In genomic region chr15:57973534-57973933, GRCh38 we compare ENCODE assay signal across 33 cellular contexts.
DNase-seq lines count a peak whose midpoint lies in the region; ATAC-seq, FAIRE-seq and TF ChIP-seq lines count a peak whose summit lies in the region.
"Had no signal": no experiment of that assay in that cellular context is flagged by ENCODE, and none has a peak within 500 bp of the region (broad histone marks: within the 10 kb centered on the region; RNA-seq: fewer than 3 reads in every experiment).

No MANE protein-coding gene starts in this region.

- H3K27ac ChIP-seq in right atrium auricular region, result no peak overlapping the region
- no peak overlapping the region for H3K27ac ChIP-seq in right cardiac atrium (ENCODE audit: low read length)
- peak overlapping the region in 2 of 10 donors; percentile 8 to 46 for H3K27ac ChIP-seq in heart right ventricle
- H3K27ac ChIP-seq in H1 (ENCODE audit: low read depth, low read length), result no peak overlapping the region
- H3K27ac ChIP-seq: 22Rv1; A549; BLaER1; BLaER1 treated with 17β-estradiol and CSF1 and Interleukin-3, amounts not matched to agents 10 nM and 100 nM; C4-2B had no signal

- ATAC-seq in Right ventricle myocardium superior (ENCODE audit: poor library complexity) (peak; percentile 62), left ventricle myocardium superior (peak; percentile 54), right cardiac atrium (peak; percentile 46 to 67), heart right ventricle (no peak)
- ATAC-seq: A549; CD8-positive, alpha-beta T cell had no signal

- no peak overlapping the region for H4K5ac ChIP-seq in H1 (ENCODE audit: insufficient read length, low read depth, low read length)

- H3K9me3 ChIP-seq in right atrium auricular region (no peaks in the 10 kb centered on the region), right cardiac atrium (ENCODE audit: control insufficient read depth, low read length) (no peaks in the 10 kb centered on the region), heart right ventricle (no peaks in the 10 kb centered on the region), H1 (ENCODE audit: insufficient read depth in 2 of 2, low read depth in 1 of 2, low read length in 1 of 2) (no peaks in the 10 kb centered on the region)
- H3K9me3 ChIP-seq: A549; BE2C; BLaER1; BLaER1 treated with 17β-estradiol and CSF1 and Interleukin-3, amounts not matched to agents 10 nM and 100 nM; Caco-2 had no signal

- no peak for TF ChIP-seq RAD21 in H1 (IDR thresholded peaks at IDR 0.05 in 1 of 2, conservative IDR thresholded peaks at IDR 0.05 in 1 of 2; ENCODE audit: low read depth in 2 of 2, low read length in 2 of 2)

- H3K79me1 ChIP-seq in H1 (ENCODE audit: low read depth, low read length), result no peaks in the 10 kb centered on the region

- H2AK5ac ChIP-seq in H1 (ENCODE audit: low read depth, low read length), result no peak overlapping the region

- H3K14ac ChIP-seq in H1 (ENCODE audit: insufficient read length), result no peak overlapping the region

- POLR2A ChIA-PET in H1 (lab: Charles Lee; ENCODE audit: partially characterized antibody), result no interaction called here

- H3K36me3 ChIP-seq in right atrium auricular region (no peaks in the 10 kb centered on the region), heart right ventricle (no peaks in the 10 kb centered on the region), H1 (ENCODE audit: control insufficient read depth in 2 of 4, insufficient read depth in 4 of 4, low read length in 3 of 4) (no peaks in the 10 kb centered on the region)
- H3K36me3 ChIP-seq: BE2C; BLaER1; BLaER1 treated with 17β-estradiol and CSF1 and Interleukin-3, amounts not matched to agents 10 nM and 100 nM had no signal

- intact Hi-C loops in Right ventricle myocardium superior (cut with DNase I) (no loop called here), left ventricle myocardium superior (cut with micrococcal nuclease) (no loop called here), cardiac septum (cut with DNase I) (no loop called here), right cardiac atrium (cut with DNase I) (no loop called here), heart right ventricle (cut with DNase I) (no loop called here)

- CTCF ChIA-PET in H1 (lab: Charles Lee; ENCODE audit: partially characterized antibody), result interaction anchor here (1.3 to 2.7 kb wide), 7 partner anchors 19 to 209 kb away, joined by 3 to 13 read pairs (median 4); partner anchors contain the start of gene ALDH1A2

- H3K4me3 ChIP-seq in right atrium auricular region, result no peak overlapping the region
- no peak overlapping the region for H3K4me3 ChIP-seq in right cardiac atrium (ENCODE audit: low read length)
- H3K4me3 ChIP-seq in heart right ventricle, result no peak overlapping the region
- no peak overlapping the region for H3K4me3 ChIP-seq in H1 (ENCODE audit: extremely low read depth in 1 of 4, insufficient read depth in 2 of 4, low read depth in 3 of 4, low read length in 4 of 4)
- H3K4me3 ChIP-seq: A549; BLaER1; BLaER1 treated with 17β-estradiol and CSF1 and Interleukin-3, amounts not matched to agents 10 nM and 100 nM had no signal

- H3K9ac ChIP-seq in H1 (replicated peaks in 1 of 4; ENCODE audit: extremely low read depth in 1 of 4, low read depth in 3 of 4, low read length in 3 of 4), result no peak overlapping the region
- H3K9ac ChIP-seq: BLaER1; BLaER1 treated with 17β-estradiol and CSF1 and Interleukin-3, amounts not matched to agents 10 nM and 100 nM had no signal

- no peak overlapping the region for H3K4ac ChIP-seq in H1 (replicated peaks; ENCODE audit: insufficient read length, low read depth, low read length)

- no peak for FAIRE-seq in H1 (lab: Jason Lieb, UNC)
- FAIRE-seq: A204.1, A549, D721Med had no signal

- no peak overlapping the region for H2BK20ac ChIP-seq in H1 (ENCODE audit: low read length)

- no peak for TF ChIP-seq EP300 in H1 (IDR thresholded peaks at IDR 0.05; ENCODE audit: borderline replicate concordance in 1 of 2, low read depth in 2 of 2, low read length in 2 of 2)

- no peak overlapping the region for H4K91ac ChIP-seq in H1 (replicated peaks; ENCODE audit: insufficient read length, low read length)

- no peaks in the 10 kb centered on the region for H4K20me1 ChIP-seq in H1 (replicated peaks in 1 of 2; ENCODE audit: control insufficient read depth in 1 of 2, insufficient read depth in 2 of 2, low read length in 2 of 2)
- H4K20me1 ChIP-seq: BLaER1; BLaER1 treated with 17β-estradiol and CSF1 and Interleukin-3, amounts not matched to agents 10 nM and 100 nM had no signal

- H3K56ac ChIP-seq in H1 (replicated peaks; ENCODE audit: insufficient read length, low read depth, low read length), result peak overlapping the region; percentile 46

- 43% methylated on average over 3 of the region's 3 CpGs for WGBS in right cardiac atrium
- WGBS in heart right ventricle, 2 donors, result 60 to 62% methylated on average over 3 of the region's 3 CpGs
- 82% methylated on average over 3 of the region's 3 CpGs; no CpG with 5 or more reads in 1 of the 2 experiments for WGBS in H1 (ENCODE audit: extremely low coverage in 1 of 2, insufficient coverage in 1 of 2, insufficient read length in 1 of 2, insufficient replicate concordance in 2 of 2, low coverage in 1 of 2, low lambda C conversion rate in 2 of 2, missing lambda C conversion rate in 1 of 2), 2 experiments

- no peak overlapping the region for H2BK120ac ChIP-seq in H1 (replicated peaks; ENCODE audit: low read depth, low read length)

- no peak overlapping the region for H3K23ac ChIP-seq in H1 (ENCODE audit: insufficient read length)

- H3K27me3 ChIP-seq in right atrium auricular region (no peaks in the 10 kb centered on the region), right cardiac atrium (ENCODE audit: control insufficient read depth, insufficient read depth) (no peaks in the 10 kb centered on the region), heart right ventricle (no peaks in the 10 kb centered on the region), H1 (replicated peaks in 1 of 4; ENCODE audit: control insufficient read depth in 3 of 4, extremely low read depth in 1 of 4, insufficient read depth in 3 of 4, low read length in 3 of 4) (no peaks in the 10 kb centered on the region)
- H3K27me3 ChIP-seq: BE2C; BLaER1; BLaER1 treated with 17β-estradiol and CSF1 and Interleukin-3, amounts not matched to agents 10 nM and 100 nM had no signal

- H3K23me2 ChIP-seq in H1 (ENCODE audit: low read depth, low read length), result no peaks in the 10 kb centered on the region

- H2BK15ac ChIP-seq in H1 (ENCODE audit: low read length), result no peak overlapping the region

- H3K18ac ChIP-seq in H1 (ENCODE audit: extremely low read depth, low read length), result no peak overlapping the region

- DNase-seq in Right ventricle myocardium superior (no peak), right atrium auricular region (ENCODE audit: low spot score) (no peak), left ventricle myocardium superior (no peak), cardiac septum (ENCODE audit: low spot score) (no peak), right cardiac atrium (no peak), heart right ventricle (no peak), H1 (ENCODE audit: low read depth in 1 of 2, low spot score in 2 of 2) (no peak)
- no peak for DNase-seq in stimulated activated naive CD4-positive, alpha-beta T cell treated with Interleukin-2 at 50 U/mL for 16 hours (lab: John Stamatoyannopoulos, UW)
- DNase-seq: 8988T; ACHN; AML-193; BE2C; C1 segment of cervical spinal cord; Caco-2; Calu3; CD4-positive, alpha-beta memory T cell; CD4-positive, alpha-beta T cell; CD4-positive, CD25-positive, alpha-beta regulatory T cell; CD8-positive, alpha-beta memory T cell; CD8-positive, alpha-beta T cell; DMS 273 treated with DMSO at 0.1 percent for 48 hours; DMS153; DMS79; DMS79 treated with DMSO at 0.1 percent for 48 hours; DND-41; EL had no signal

- no peaks in the 10 kb centered on the region for H3K79me2 ChIP-seq in H1 (ENCODE audit: control insufficient read depth in 1 of 2, insufficient read depth in 2 of 2, low read length in 2 of 2)

- no peak overlapping the region for H2BK12ac ChIP-seq in H1 (ENCODE audit: low read depth, low read length)

- no peak overlapping the region for H2AFZ ChIP-seq in H1 (ENCODE audit: low read length)

- TF ChIP-seq CTCF in right atrium auricular region (IDR thresholded peaks at IDR 0.05) (no peak), heart right ventricle (IDR thresholded peaks at IDR 0.05) (no peak), H1 (IDR thresholded peaks at IDR 0.05; ENCODE audit: control extremely low read depth in 1 of 3, insufficient read depth in 1 of 3, low read depth in 1 of 3, low read length in 3 of 3) (no peak)

- H3K4me2 ChIP-seq in H1 (ENCODE audit: insufficient read depth in 1 of 2, low read depth in 2 of 2, low read length in 2 of 2), result no peak overlapping the region
- H3K4me2 ChIP-seq: A549; BLaER1; BLaER1 treated with 17β-estradiol and CSF1 and Interleukin-3, amounts not matched to agents 10 nM and 100 nM had no signal

- no peak overlapping the region for H4K8ac ChIP-seq in H1 (ENCODE audit: extremely low read depth, insufficient read depth, low read length)

- no peaks in the 10 kb centered on the region for H3K4me1 ChIP-seq in right atrium auricular region
- peaks cover 2% of the 10 kb centered on the region for H3K4me1 ChIP-seq in right cardiac atrium (ENCODE audit: control insufficient read depth, insufficient read depth, low read length)
- peaks cover 0 to 18% (median 7%) of the 10 kb centered on the region in 9 donors for H3K4me1 ChIP-seq in heart right ventricle
- H3K4me1 ChIP-seq in H1 (replicated peaks in 1 of 4; ENCODE audit: control insufficient read depth in 3 of 4, insufficient read depth in 4 of 4, low read length in 3 of 4), result no peaks in the 10 kb centered on the region
- H3K4me1 ChIP-seq: A549; BLaER1; BLaER1 treated with 17β-estradiol and CSF1 and Interleukin-3, amounts not matched to agents 10 nM and 100 nM; Caco-2 had no signal

- H2BK5ac ChIP-seq in H1 (ENCODE audit: low read depth, low read length), result no peak overlapping the region

- no peak for TF ChIP-seq POLR2A in H1 (IDR thresholded peaks at IDR 0.05; ENCODE audit: control extremely low read depth in 1 of 2, low read depth in 2 of 2, low read length in 2 of 2)

TF ChIP-seq in H1, 55 proteins besides CTCF, POLR2A, EP300 and RAD21 (continues in another document):
- TF ChIP-seq NRF1 (IDR thresholded peaks at IDR 0.05; ENCODE audit: low read depth, low read length) (no peak), EZH2 (IDR thresholded peaks at IDR 0.05; ENCODE audit: low read depth, low read length, severe bottlenecking) (no peak), TBP (IDR thresholded peaks at IDR 0.05; ENCODE audit: low read depth, low read length) (no peak), MAFK (IDR thresholded peaks at IDR 0.05; ENCODE audit: low read depth, low read length) (no peak), CEBPB (IDR thresholded peaks at IDR 0.05; ENCODE audit: low read depth, low read length) (no peak), JUND (IDR thresholded peaks at IDR 0.05; ENCODE audit: low read length) (no peak), SIX5 (IDR thresholded peaks at IDR 0.05; ENCODE audit: low read depth, low read length) (no peak), EGR1 (IDR thresholded peaks at IDR 0.05; ENCODE audit: borderline replicate concordance, low read depth, low read length) (no peak), TEAD4 (IDR thresholded peaks at IDR 0.05; ENCODE audit: low read depth, low read length) (no peak), SP1 (IDR thresholded peaks at IDR 0.05; ENCODE audit: low read depth, low read length) (no peak), POLR2AphosphoS5 (IDR thresholded peaks at IDR 0.05; ENCODE audit: low read depth, low read length) (no peak), SRF (IDR thresholded peaks at IDR 0.05; ENCODE audit: low read depth, low read length) (no peak)

Comparison
In these comparisons a context has a peak if more than half of its experiments do, and no peak if none do; other contexts are left out.
1. ATAC-seq: peak in Right ventricle myocardium superior (single experiment), left ventricle myocardium superior (single experiment) and right cardiac atrium (2 of 2); none in heart right ventricle (0 of 8).